Comparison of ENCODE assay signal across 8 cellular contexts in the genomic region with DNA sequence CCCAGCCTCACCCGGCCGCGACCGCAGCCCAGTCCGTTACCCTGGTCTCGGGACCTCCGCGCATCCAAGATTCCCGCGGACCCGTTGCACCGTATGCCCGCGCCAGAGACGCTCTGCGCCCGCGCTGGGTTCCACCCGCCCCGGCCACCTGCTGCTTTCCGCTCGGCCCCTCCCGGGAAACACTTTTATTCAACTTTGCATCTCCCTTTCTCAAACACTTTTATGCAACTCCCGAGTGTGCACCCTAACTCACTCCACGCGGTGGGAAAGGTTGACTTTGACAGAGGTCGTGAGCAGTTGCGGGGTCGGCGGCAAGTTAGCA. TPM values are rescaled to one million over a fixed set of nuclear protein-coding genes. Genes with fewer than 3 reads are reported as not detected.
A peak's percentile ranks its signal among the peaks of the same experiment; 100 is the strongest.
DNase-seq lines count a peak whose midpoint lies in the region; ATAC-seq, FAIRE-seq and TF ChIP-seq lines count a peak whose summit lies in the region.

Gene ODAD2 (minus strand): TSS at position 126 of the 322 bp plus-strand sequence. CDS start 3,937 bp downstream, outside the sequence.

- no peak for DNase-seq in GM06990 (ENCODE audit: extremely low read depth, insufficient read length)
- no peak for DNase-seq in T-helper 17 cell
- DNase-seq in fibroblast of the aortic adventitia (ENCODE audit: low read depth): no peak
- DNase-seq in psoas muscle: no peak
- no peak for DNase-seq in RCC 7860 (ENCODE audit: low spot score)
- DNase-seq in left lobe of liver (ENCODE audit: low spot score): no peak
- DNase-seq in midbrain (lab: John Stamatoyannopoulos, UW): no peak

- no peaks in the 10 kb centered on the region for H3K4me1 ChIP-seq in psoas muscle

- H3K27ac Mint-ChIP-seq in T-helper 17 cell: peak within 1 kb of the TSS; percentile 68

- H3K4me1 Mint-ChIP-seq in T-helper 17 cell: peaks cover 14% of the 10 kb centered on the region

- no peaks in the 10 kb centered on the region for H3K36me3 ChIP-seq in GM06990 (ENCODE audit: control insufficient read depth, insufficient read depth, low read length)
- H3K36me3 ChIP-seq in psoas muscle (ENCODE audit: insufficient read depth in 1 of 2, low read depth in 1 of 2): no peaks in the 10 kb centered on the region

- TF ChIP-seq CTCF in GM06990 (IDR thresholded peaks at IDR 0.05; ENCODE audit: insufficient read depth, low read length, poor library complexity, severe bottlenecking): no peak
- TF ChIP-seq CTCF in fibroblast of the aortic adventitia (IDR thresholded peaks at IDR 0.05; ENCODE audit: insufficient read depth, low read length): no peak
- TF ChIP-seq CTCF in psoas muscle (IDR thresholded peaks at IDR 0.05): no peak

- intact Hi-C loops in psoas muscle (cut with DNase I): no loop called here

- no peak for FAIRE-seq in RCC 7860 (lab: Jason Lieb, UNC)

- no peaks in the 10 kb centered on the region; the same call in 1 of the 2 replicates for H3K27me3 ChIP-seq in GM06990 (replicated peaks; ENCODE audit: control insufficient read depth, insufficient read depth, low read length)
- peaks cover 0 to 35% (median 4%) of the 10 kb centered on the region in 3 donors for H3K27me3 ChIP-seq in psoas muscle (ENCODE audit: insufficient read depth in 3 of 3, low read length in 2 of 3)

- H3K4me3 ChIP-seq in GM06990 (replicated peaks; ENCODE audit: low read depth, low read length): peak within 1 kb of the TSS; percentile 5; the same call in 1 of the 2 replicates
- peak within 1 kb of the TSS; percentile 48 for H3K4me3 ChIP-seq in fibroblast of the aortic adventitia (ENCODE audit: low read depth, low read length)
- H3K4me3 ChIP-seq in psoas muscle: peak within 1 kb of the TSS; percentile 70

- H3K27me3 Mint-ChIP-seq in T-helper 17 cell: peaks cover 71% of the 10 kb centered on the region

- peak within 1 kb of the TSS; percentile 97 for H3K4me3 Mint-ChIP-seq in T-helper 17 cell

- ATAC-seq in T-helper 17 cell (no peak), psoas muscle (no peak), left lobe of liver (no peak), HG03469 (IDR thresholded peaks at IDR 0.05; ENCODE audit: unreplicated experiment) (no peak)

- 3 to 5% (median 5%) methylated on average over 23 to 30 of the region's 30 CpGs for WGBS in psoas muscle, 3 donors

- H3K36me3 Mint-ChIP-seq in T-helper 17 cell (ENCODE audit: low read depth): no peaks in the 10 kb centered on the region

- no peaks in the 10 kb centered on the region for H3K9me3 ChIP-seq in T-helper 17 cell (ENCODE audit: control insufficient read depth, low read length, poor library complexity, severe bottlenecking)
- no peaks in the 10 kb centered on the region for H3K9me3 ChIP-seq in psoas muscle

- no peak within 1 kb of the TSS for H3K27ac ChIP-seq in psoas muscle

RNA-seq across cellular contexts. Expression of gene ODAD2, which starts in this region (rescaled TPM):
- under 1 TPM in 1 of 2 donors, not detected in 1; 0.78 TPM for total RNA-seq in T-helper 17 cell
- 0.18 and 0.57 TPM in 2 replicates for total RNA-seq in fibroblast of the aortic adventitia (ENCODE audit: low replicate concordance)
- total RNA-seq in psoas muscle: under 1 TPM in 2 of 4 donors, not detected in 2; 0.08 to 0.09 TPM
- under 1 TPM in 1 of 3 donors, not detected in 2; 0.03 TPM for polyA plus RNA-seq in psoas muscle
- total RNA-seq in left lobe of liver: 0.28 TPM

Comparison
In these comparisons a context has a peak if more than half of its experiments do, and no peak if none do; other contexts are left out.
1. H3K4me3 ChIP-seq: peak in every context shown above with its lines; median percentile 70 in psoas muscle; 48 in fibroblast of the aortic adventitia; 5 in GM06990.